8 cellular contexts compared by ENCODE assay signal in the genomic region with DNA sequence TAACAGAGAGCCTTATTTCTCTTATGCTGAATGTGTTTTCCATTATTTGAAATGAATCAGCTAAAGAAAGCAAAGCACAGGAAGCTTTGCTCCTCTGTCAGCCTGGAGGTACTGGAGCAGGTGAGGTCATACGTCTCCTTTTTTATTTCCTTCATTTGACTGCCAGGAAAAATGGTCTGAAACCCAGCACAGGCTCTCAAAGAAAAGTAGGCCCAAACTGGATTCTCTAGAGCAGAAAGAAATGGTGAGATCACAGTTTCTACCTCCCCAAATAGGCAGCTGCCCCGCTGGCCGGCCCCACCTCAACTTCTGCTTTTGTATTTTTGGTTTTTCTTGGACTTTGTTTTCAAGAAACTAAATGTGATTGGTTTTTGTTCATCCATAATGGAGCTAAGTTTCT.
DNase-seq lines count a peak whose midpoint lies in the region; ATAC-seq and TF ChIP-seq lines count a peak whose summit lies in the region.

No MANE protein-coding gene starts in this region.

- H3K4me1 Mint-ChIP-seq in activated CD4-positive, alpha-beta T cell treated with anti-CD3 and anti-CD28 coated beads, Interleukin-2, amount 10 ng/mL, durations not matched to agents 7 days and 5 days, result peaks cover 85% of the 10 kb centered on the region
- H3K4me1 Mint-ChIP-seq in Calu3 (ENCODE audit: low read depth, unreplicated experiment), result peaks cover 8% of the 10 kb centered on the region

- H3K27ac ChIP-seq in Peyer's patch (peak overlapping the region in 3 of 4 donors; percentile 1 to 78 (median 58)), mucosa of rectum (ENCODE audit: low read depth in 2 of 2, low read length in 2 of 2) (peak overlapping the region; percentile 62 to 75)

- H3K4me1 ChIP-seq in Peyer's patch, result peaks cover 0 to 33% (median 16%) of the 10 kb centered on the region in 4 donors
- H3K4me1 ChIP-seq in mucosa of rectum (ENCODE audit: control insufficient read depth in 2 of 2, insufficient read depth in 2 of 2, low read length in 2 of 2), result peaks cover 24 to 32% of the 10 kb centered on the region in 2 donors

- H3K27me3 ChIP-seq in Peyer's patch (no peaks in the 10 kb centered on the region), mucosa of rectum (ENCODE audit: control insufficient read depth in 2 of 2, insufficient read depth in 2 of 2, low read length in 2 of 2) (no peaks in the 10 kb centered on the region), H7 (ENCODE audit: control insufficient read depth, insufficient read depth, low read length) (no peaks in the 10 kb centered on the region)

- POLR2A ChIA-PET in activated CD4-positive, alpha-beta T cell treated with anti-CD3 and anti-CD28 coated beads, Interleukin-2, amount 10 ng/mL, durations not matched to agents 7 days and 5 days (lab: Charles Lee), result no interaction called here

- peaks cover 19% of the 10 kb centered on the region for H3K9me3 Mint-ChIP-seq in activated CD4-positive, alpha-beta T cell treated with anti-CD3 and anti-CD28 coated beads, Interleukin-2, amount 10 ng/mL, durations not matched to agents 7 days and 5 days
- H3K9me3 Mint-ChIP-seq in Calu3 (ENCODE audit: low read depth, unreplicated experiment), result peaks cover 5% of the 10 kb centered on the region

- peaks cover 92% of the 10 kb centered on the region for H3K36me3 Mint-ChIP-seq in activated CD4-positive, alpha-beta T cell treated with anti-CD3 and anti-CD28 coated beads, Interleukin-2, amount 10 ng/mL, durations not matched to agents 7 days and 5 days (ENCODE audit: low read depth)
- H3K36me3 Mint-ChIP-seq in Calu3 (ENCODE audit: insufficient read depth, unreplicated experiment), result no peaks in the 10 kb centered on the region

- no peak for TF ChIP-seq CTCF in Peyer's patch (IDR thresholded peaks at IDR 0.05)
- TF ChIP-seq CTCF in Calu3 (IDR thresholded peaks at IDR 0.05; ENCODE audit: unreplicated experiment), result no peak

- H3K27me3 Mint-ChIP-seq in activated CD4-positive, alpha-beta T cell treated with anti-CD3 and anti-CD28 coated beads, Interleukin-2, amount 10 ng/mL, durations not matched to agents 7 days and 5 days, result no peaks in the 10 kb centered on the region
- no peaks in the 10 kb centered on the region for H3K27me3 Mint-ChIP-seq in Calu3 (ENCODE audit: unreplicated experiment)

- TF ChIP-seq POLR2A in Peyer's patch (IDR thresholded peaks at IDR 0.05), result no peak

- H3K9me3 ChIP-seq in Peyer's patch (no peaks in the 10 kb centered on the region), mucosa of rectum (ENCODE audit: control insufficient read depth in 2 of 2, low read length in 2 of 2) (no peaks in the 10 kb centered on the region)

- peak; percentile 75 for ATAC-seq in HG02943 (IDR thresholded peaks at IDR 0.05; ENCODE audit: low read depth, unreplicated experiment)

- H3K36me3 ChIP-seq in Peyer's patch, result no peaks in the 10 kb centered on the region
- peaks cover 0 to 13% of the 10 kb centered on the region in 2 donors for H3K36me3 ChIP-seq in mucosa of rectum (ENCODE audit: control insufficient read depth in 2 of 2, insufficient read depth in 2 of 2, low read length in 2 of 2)
- peaks cover 17% of the 10 kb centered on the region for H3K36me3 ChIP-seq in H7 (replicated peaks; ENCODE audit: control insufficient read depth, insufficient read depth, low read length)

- peak overlapping the region; percentile 74 for H3K27ac Mint-ChIP-seq in activated CD4-positive, alpha-beta T cell treated with anti-CD3 and anti-CD28 coated beads, Interleukin-2, amount 10 ng/mL, durations not matched to agents 7 days and 5 days
- H3K27ac Mint-ChIP-seq in Calu3 (ENCODE audit: unreplicated experiment), result no peak overlapping the region

- no TSS peak for BruUV-seq in Calu3 (replicated peaks; lab: Mats Ljungman, UMichigan)

- H3K4me3 ChIP-seq in Peyer's patch (no peak overlapping the region), mucosa of rectum (ENCODE audit: low read length in 2 of 2) (no peak overlapping the region), H7 (ENCODE audit: insufficient read depth, low read depth, low read length) (no peak overlapping the region)

- CTCF ChIA-PET in activated CD4-positive, alpha-beta T cell treated with anti-CD3 and anti-CD28 coated beads, Interleukin-2, amount 10 ng/mL, durations not matched to agents 7 days and 5 days (lab: Charles Lee), result interaction anchor here (0.7 to 1.2 kb wide), 5 partner anchors 13 to 120 kb away, joined by 3 read pairs; partner anchors contain the start of gene RPL39L
- CTCF ChIA-PET in Calu3 (lab: Charles Lee), result interaction anchor here (1.0 kb wide), 1 partner anchor 121 kb away, joined by 3 read pairs; no protein-coding TSS in a partner anchor

- peak overlapping the region in 1 of 2 donors; percentile 24 for H3K9ac ChIP-seq in mucosa of rectum (ENCODE audit: low read depth in 1 of 2, low read length in 2 of 2)

- peak overlapping the region; percentile 64 for H3K4me3 Mint-ChIP-seq in activated CD4-positive, alpha-beta T cell treated with anti-CD3 and anti-CD28 coated beads, Interleukin-2, amount 10 ng/mL, durations not matched to agents 7 days and 5 days
- no peak overlapping the region for H3K4me3 Mint-ChIP-seq in Calu3 (ENCODE audit: low read depth, unreplicated experiment)

- intact Hi-C loops in Calu3 (cut with micrococcal nuclease; ENCODE audit: unreplicated experiment), result no loop called here

- DNase-seq in activated CD4-positive, alpha-beta T cell treated with anti-CD3 and anti-CD28 coated beads, Interleukin-2, amount 10 ng/mL, durations not matched to agents 7 days and 5 days, result no peak
- no peak for DNase-seq in activated CD4-positive, alpha-beta T cell treated with anti-CD3 and anti-CD28 coated beads for 1 hour
- DNase-seq in Peyer's patch, result peak in 2 of 3 donors; percentile 71 to 75
- no peak for DNase-seq in H7
- no peak for DNase-seq in Calu3
- no peak for DNase-seq in activated CD8-positive, alpha-beta memory T cell treated with anti-CD3 and anti-CD28 coated beads, Interleukin-2, amount 50 U/mL, for 4 hours

Comparison
In these comparisons a context has a peak if more than half of its experiments do, and no peak if none do; other contexts are left out.
1. DNase-seq: peak in Peyer's patch (2 of 3); none in activated CD4-positive, alpha-beta T cell treated with anti-CD3 and anti-CD28 coated beads, Interleukin-2, amount 10 ng/mL, durations not matched to agents 7 days and 5 days (single experiment), activated CD4-positive, alpha-beta T cell treated with anti-CD3 and anti-CD28 coated beads for 1 hour (single experiment), H7 (single experiment), Calu3 (single experiment) and activated CD8-positive, alpha-beta memory T cell treated with anti-CD3 and anti-CD28 coated beads, Interleukin-2, amount 50 U/mL, for 4 hours (single experiment).